In the genomic region with DNA sequence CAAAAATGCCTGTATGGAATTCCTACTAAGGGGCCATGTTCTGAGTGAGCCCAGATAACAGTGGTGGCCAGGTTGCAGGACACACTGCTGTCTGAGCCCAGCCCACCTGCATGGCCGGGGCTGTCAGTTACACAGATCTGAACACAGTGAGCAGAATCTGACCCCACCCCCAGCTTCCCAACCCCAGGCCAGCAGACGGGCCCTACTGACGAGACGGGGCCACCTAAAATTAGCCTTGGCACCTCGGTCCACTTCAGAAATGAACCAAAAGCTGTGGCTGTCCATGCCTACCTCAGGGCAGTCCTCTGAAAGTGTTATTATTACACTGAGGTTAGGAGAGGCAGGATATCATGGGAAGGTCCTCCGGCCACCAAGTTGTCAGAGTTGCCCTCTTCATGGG, we compare ENCODE assay signal across 16 cellular contexts.
"Had no signal": no experiment of that assay in that cellular context is flagged by ENCODE, and none has a peak within 500 bp of the region (broad histone marks: within the 10 kb centered on the region; RNA-seq: fewer than 3 reads in every experiment).

No MANE protein-coding gene starts in this region.

- H3K36me3 Mint-ChIP-seq: activated naive CD8-positive, alpha-beta T cell treated with anti-CD3 and anti-CD28 coated beads for 36 hours; memory B cell; natural killer cell treated with Interleukin-12 subunit alpha and Interleukin-12 subunit beta and Interleukin-15 and Interleukin-18, amount 100 ng/mL, for 72 hours had no signal

- H3K27me3 ChIP-seq: brain microvascular endothelial cell, left lung, stomach had no signal

- H3K27ac Mint-ChIP-seq: activated naive CD8-positive, alpha-beta T cell treated with anti-CD3 and anti-CD28 coated beads for 36 hours; memory B cell; natural killer cell treated with Interleukin-12 subunit alpha and Interleukin-12 subunit beta and Interleukin-15 and Interleukin-18, amount 100 ng/mL, for 72 hours had no signal

- H3K9me3 Mint-ChIP-seq: activated naive CD8-positive, alpha-beta T cell treated with anti-CD3 and anti-CD28 coated beads for 36 hours; central memory CD8-positive, alpha-beta T cell; memory B cell; natural killer cell treated with Interleukin-12 subunit alpha and Interleukin-12 subunit beta and Interleukin-15 and Interleukin-18, amount 100 ng/mL, for 72 hours had no signal

- H3K27me3 Mint-ChIP-seq: activated naive CD8-positive, alpha-beta T cell treated with anti-CD3 and anti-CD28 coated beads for 36 hours; central memory CD8-positive, alpha-beta T cell; memory B cell; natural killer cell treated with Interleukin-12 subunit alpha and Interleukin-12 subunit beta and Interleukin-15 and Interleukin-18, amount 100 ng/mL, for 72 hours had no signal

- ATAC-seq: left lung; natural killer cell treated with Interleukin-12 subunit alpha and Interleukin-12 subunit beta and Interleukin-15 and Interleukin-18, amount 100 ng/mL, for 72 hours had no signal

- H3K9me3 ChIP-seq: left lung, stomach had no signal

- H3K4me1 Mint-ChIP-seq: activated naive CD8-positive, alpha-beta T cell treated with anti-CD3 and anti-CD28 coated beads for 36 hours; central memory CD8-positive, alpha-beta T cell; memory B cell had no signal

- DNase-seq: activated CD4-positive, alpha-beta T cell treated with anti-CD3 and anti-CD28 coated beads, Interleukin-2, amount 50 U/mL, for 48 hours; activated naive CD8-positive, alpha-beta T cell treated with anti-CD3 and anti-CD28 coated beads for 36 hours; activated T-cell treated with anti-CD3 and anti-CD28 coated beads for 4 hours; amygdala; brain microvascular endothelial cell; cortex of kidney; erythroblast; foreskin melanocyte; kidney; left lung; occipital lobe; stomach had no signal

- H3K27ac ChIP-seq: brain microvascular endothelial cell, SK-N-MC had no signal

- H3K4me3 ChIP-seq: left lung, SK-N-MC, stomach had no signal

- H3K4me3 Mint-ChIP-seq: activated naive CD8-positive, alpha-beta T cell treated with anti-CD3 and anti-CD28 coated beads for 36 hours; central memory CD8-positive, alpha-beta T cell; memory B cell; natural killer cell treated with Interleukin-12 subunit alpha and Interleukin-12 subunit beta and Interleukin-15 and Interleukin-18, amount 100 ng/mL, for 72 hours had no signal
